In genomic region chrX:12567857-12568256, GRCh38 we compare ENCODE assay signal across 8 cellular contexts.
DNase-seq lines count a peak whose midpoint lies in the region; ATAC-seq and TF ChIP-seq lines count a peak whose summit lies in the region.

No MANE protein-coding gene starts in this region.

- H3K27me3 ChIP-seq in suprapubic skin = no peaks in the 10 kb centered on the region

- no peak for TF ChIP-seq POLR2A in suprapubic skin (IDR thresholded peaks at IDR 0.05)

- H3K4me1 ChIP-seq in suprapubic skin = no peaks in the 10 kb centered on the region

- no peak overlapping the region for H3K4me3 Mint-ChIP-seq in activated CD8-positive, alpha-beta T cell treated with anti-CD3 and anti-CD28 coated beads for 36 hours
- no peak overlapping the region for H3K4me3 Mint-ChIP-seq in activated CD8-positive, alpha-beta T cell treated with anti-CD3 and anti-CD28 coated beads, Interleukin-2, amount 10 ng/mL, durations not matched to agents 7 days and 5 days
- no peak overlapping the region for H3K4me3 Mint-ChIP-seq in activated naive CD4-positive, alpha-beta T cell treated with anti-CD3 and anti-CD28 coated beads, Interleukin-2, amount 10 ng/mL, durations not matched to agents 7 days and 5 days

- no peak for TF ChIP-seq EP300 in suprapubic skin (IDR thresholded peaks at IDR 0.05)

- POLR2A ChIA-PET in activated CD8-positive, alpha-beta T cell treated with anti-CD3 and anti-CD28 coated beads for 36 hours (lab: Charles Lee) = no interaction called here
- POLR2A ChIA-PET in activated CD8-positive, alpha-beta T cell treated with anti-CD3 and anti-CD28 coated beads, Interleukin-2, amount 10 ng/mL, durations not matched to agents 7 days and 5 days (lab: Charles Lee) = no interaction called here

- no peak for DNase-seq in activated CD8-positive, alpha-beta T cell treated with anti-CD3 and anti-CD28 coated beads for 36 hours
- DNase-seq in activated CD8-positive, alpha-beta T cell treated with anti-CD3 and anti-CD28 coated beads, Interleukin-2, amount 10 ng/mL, durations not matched to agents 7 days and 5 days = no peak
- peak; percentile 0 for DNase-seq in NCI-H82 treated with DMSO at 0.1 percent for 48 hours (lab: John Stamatoyannopoulos, UW; ENCODE audit: unreplicated experiment)
- peak; percentile 18 for DNase-seq in epithelial cell of esophagus (ENCODE audit: low read depth)
- DNase-seq in suprapubic skin (ENCODE audit: low spot score in 2 of 2) = no peak
- DNase-seq in activated naive CD4-positive, alpha-beta T cell treated with anti-CD3 and anti-CD28 coated beads, Interleukin-2, amount 10 ng/mL, durations not matched to agents 7 days and 5 days = no peak
- no peak for DNase-seq in NCI-H2227 (lab: John Stamatoyannopoulos, UW; ENCODE audit: unreplicated experiment)

- no peak overlapping the region for H3K27ac ChIP-seq in suprapubic skin

- H3K9me3 ChIP-seq in suprapubic skin = no peaks in the 10 kb centered on the region

- no peak for ATAC-seq in activated CD8-positive, alpha-beta T cell treated with anti-CD3 and anti-CD28 coated beads for 36 hours
- no peak for ATAC-seq in activated CD8-positive, alpha-beta T cell treated with anti-CD3 and anti-CD28 coated beads, Interleukin-2, amount 10 ng/mL, durations not matched to agents 7 days and 5 days
- no peak for ATAC-seq in GM19452 (IDR thresholded peaks at IDR 0.05; ENCODE audit: unreplicated experiment)

- peak; percentile 23 for TF ChIP-seq CTCF in activated CD8-positive, alpha-beta T cell treated with anti-CD3 and anti-CD28 coated beads for 36 hours (IDR thresholded peaks at IDR 0.05)
- peak; percentile 70 for TF ChIP-seq CTCF in epithelial cell of esophagus (IDR thresholded peaks at IDR 0.05; ENCODE audit: insufficient read depth, low read depth, low read length, missing control alignments)
- peak; percentile 4 to 23 for TF ChIP-seq CTCF in suprapubic skin (IDR thresholded peaks at IDR 0.05)

- WGBS in suprapubic skin = 36% methylated on average over 2 of the region's 2 CpGs

- CTCF ChIA-PET in activated CD8-positive, alpha-beta T cell treated with anti-CD3 and anti-CD28 coated beads for 36 hours (lab: Charles Lee) = no interaction called here
- CTCF ChIA-PET in activated CD8-positive, alpha-beta T cell treated with anti-CD3 and anti-CD28 coated beads, Interleukin-2, amount 10 ng/mL, durations not matched to agents 7 days and 5 days (lab: Charles Lee) = no interaction called here
- CTCF ChIA-PET in activated naive CD4-positive, alpha-beta T cell treated with anti-CD3 and anti-CD28 coated beads, Interleukin-2, amount 10 ng/mL, durations not matched to agents 7 days and 5 days (lab: Charles Lee) = no interaction called here

- no peaks in the 10 kb centered on the region for H3K4me1 Mint-ChIP-seq in activated CD8-positive, alpha-beta T cell treated with anti-CD3 and anti-CD28 coated beads for 36 hours (ENCODE audit: low read depth)
- no peaks in the 10 kb centered on the region for H3K4me1 Mint-ChIP-seq in activated CD8-positive, alpha-beta T cell treated with anti-CD3 and anti-CD28 coated beads, Interleukin-2, amount 10 ng/mL, durations not matched to agents 7 days and 5 days (ENCODE audit: low read depth)
- H3K4me1 Mint-ChIP-seq in activated naive CD4-positive, alpha-beta T cell treated with anti-CD3 and anti-CD28 coated beads, Interleukin-2, amount 10 ng/mL, durations not matched to agents 7 days and 5 days = no peaks in the 10 kb centered on the region

- no peaks in the 10 kb centered on the region for H3K36me3 ChIP-seq in suprapubic skin

- intact Hi-C loops in activated CD8-positive, alpha-beta T cell treated with anti-CD3 and anti-CD28 coated beads for 36 hours (cut with micrococcal nuclease) = no loop called here

- H3K4me3 ChIP-seq in epithelial cell of esophagus (ENCODE audit: low read length) (no peak overlapping the region), suprapubic skin (no peak overlapping the region)

- H3K9me3 Mint-ChIP-seq in activated CD8-positive, alpha-beta T cell treated with anti-CD3 and anti-CD28 coated beads for 36 hours = no peaks in the 10 kb centered on the region
- no peaks in the 10 kb centered on the region for H3K9me3 Mint-ChIP-seq in activated CD8-positive, alpha-beta T cell treated with anti-CD3 and anti-CD28 coated beads, Interleukin-2, amount 10 ng/mL, durations not matched to agents 7 days and 5 days (ENCODE audit: insufficient read depth)
- H3K9me3 Mint-ChIP-seq in activated naive CD4-positive, alpha-beta T cell treated with anti-CD3 and anti-CD28 coated beads, Interleukin-2, amount 10 ng/mL, durations not matched to agents 7 days and 5 days = no peaks in the 10 kb centered on the region

- no peak overlapping the region for H3K27ac Mint-ChIP-seq in activated CD8-positive, alpha-beta T cell treated with anti-CD3 and anti-CD28 coated beads for 36 hours
- no peak overlapping the region for H3K27ac Mint-ChIP-seq in activated CD8-positive, alpha-beta T cell treated with anti-CD3 and anti-CD28 coated beads, Interleukin-2, amount 10 ng/mL, durations not matched to agents 7 days and 5 days
- no peak overlapping the region for H3K27ac Mint-ChIP-seq in activated naive CD4-positive, alpha-beta T cell treated with anti-CD3 and anti-CD28 coated beads, Interleukin-2, amount 10 ng/mL, durations not matched to agents 7 days and 5 days

- no peaks in the 10 kb centered on the region for H3K36me3 Mint-ChIP-seq in activated CD8-positive, alpha-beta T cell treated with anti-CD3 and anti-CD28 coated beads for 36 hours (ENCODE audit: low read depth)
- no peaks in the 10 kb centered on the region for H3K36me3 Mint-ChIP-seq in activated CD8-positive, alpha-beta T cell treated with anti-CD3 and anti-CD28 coated beads, Interleukin-2, amount 10 ng/mL, durations not matched to agents 7 days and 5 days (ENCODE audit: low read depth)
- no peaks in the 10 kb centered on the region for H3K36me3 Mint-ChIP-seq in activated naive CD4-positive, alpha-beta T cell treated with anti-CD3 and anti-CD28 coated beads, Interleukin-2, amount 10 ng/mL, durations not matched to agents 7 days and 5 days

- no peaks in the 10 kb centered on the region for H3K27me3 Mint-ChIP-seq in activated CD8-positive, alpha-beta T cell treated with anti-CD3 and anti-CD28 coated beads for 36 hours
- H3K27me3 Mint-ChIP-seq in activated CD8-positive, alpha-beta T cell treated with anti-CD3 and anti-CD28 coated beads, Interleukin-2, amount 10 ng/mL, durations not matched to agents 7 days and 5 days (ENCODE audit: low read depth) = no peaks in the 10 kb centered on the region
- H3K27me3 Mint-ChIP-seq in activated naive CD4-positive, alpha-beta T cell treated with anti-CD3 and anti-CD28 coated beads, Interleukin-2, amount 10 ng/mL, durations not matched to agents 7 days and 5 days = no peaks in the 10 kb centered on the region

Comparison
In these comparisons a context has a peak if more than half of its experiments do, and no peak if none do; other contexts are left out.
1. DNase-seq: peak in NCI-H82 treated with DMSO at 0.1 percent for 48 hours (single experiment) and epithelial cell of esophagus (single experiment); none in activated CD8-positive, alpha-beta T cell treated with anti-CD3 and anti-CD28 coated beads for 36 hours (single experiment), activated CD8-positive, alpha-beta T cell treated with anti-CD3 and anti-CD28 coated beads, Interleukin-2, amount 10 ng/mL, durations not matched to agents 7 days and 5 days (single experiment), suprapubic skin (0 of 2), activated naive CD4-positive, alpha-beta T cell treated with anti-CD3 and anti-CD28 coated beads, Interleukin-2, amount 10 ng/mL, durations not matched to agents 7 days and 5 days (single experiment) and NCI-H2227 (single experiment).
2. CTCF ChIP-seq: peak in every context shown above with its lines; median percentile 70 in epithelial cell of esophagus; 23 in activated CD8-positive, alpha-beta T cell treated with anti-CD3 and anti-CD28 coated beads for 36 hours; 14 in suprapubic skin.